ENCODE assay signal across 15 cellular contexts in genomic region chr20:36826556-36827244, GRCh38. TPM values are rescaled to one million over a fixed set of nuclear protein-coding genes. Genes with fewer than 3 reads are reported as not detected.
DNase-seq lines count a peak whose midpoint lies in the region; ATAC-seq, FAIRE-seq and TF ChIP-seq lines count a peak whose summit lies in the region.
"Had no signal": no experiment of that assay in that cellular context is flagged by ENCODE, and none has a peak within 500 bp of the region (broad histone marks: within the 10 kb centered on the region; RNA-seq: fewer than 3 reads in every experiment).

No MANE protein-coding gene starts in this region.

- FAIRE-seq in HTR-8/SVneo (lab: Jason Lieb, UNC): peak; percentile 16

- intact Hi-C loops in stomach (cut with DNase I; ENCODE audit: low total_unique reads): no loop called here

- H3K36me3 Mint-ChIP-seq in stimulated activated naive B cell treated with anti-CD40 and anti-IgM and Interleukin-4, amounts not matched to agents 10 μg/mL and 1 μg/mL and 100 μg/mL, for 72 hours: peaks cover 42 to 50% of the 10 kb centered on the region in 2 donors

- H3K36me3 ChIP-seq in stomach: peaks cover 15 to 42% (median 30%) of the 10 kb centered on the region in 4 donors

- no peaks in the 10 kb centered on the region for H3K9me3 Mint-ChIP-seq in stimulated activated naive B cell treated with anti-CD40 and anti-IgM and Interleukin-4, amounts not matched to agents 10 μg/mL and 1 μg/mL and 100 μg/mL, for 72 hours
- H3K9me3 Mint-ChIP-seq: GM23338 had no signal

- TF ChIP-seq EP300 in stomach (IDR thresholded peaks at IDR 0.05): no peak

- H3K27me3 Mint-ChIP-seq in stimulated activated naive B cell treated with anti-CD40 and anti-IgM and Interleukin-4, amounts not matched to agents 10 μg/mL and 1 μg/mL and 100 μg/mL, for 72 hours: no peaks in the 10 kb centered on the region

- CTCF ChIA-PET in RWPE1 (lab: Yijun Ruan, JAX): interaction anchor here (1.3 to 1.9 kb wide), 2 partner anchors 10 to 18 kb away, joined by 3 to 8 read pairs; no protein-coding TSS in a partner anchor

- no peak for TF ChIP-seq POLR2A in stomach (IDR thresholded peaks at IDR 0.05)

- POLR2A ChIA-PET in RWPE1 (lab: Yijun Ruan, JAX; ENCODE audit: low non-redundant PET): no interaction called here

- no peak for ATAC-seq in stimulated activated naive B cell treated with anti-CD40 and anti-IgM and Interleukin-4, amounts not matched to agents 10 μg/mL and 1 μg/mL and 100 μg/mL, for 72 hours (replicated peaks)
- ATAC-seq in HG03354 (IDR thresholded peaks at IDR 0.05; ENCODE audit: poor library complexity, severe bottlenecking, unreplicated experiment): no peak
- ATAC-seq: GM23338, Right ventricle myocardium inferior had no signal

- WGBS in stomach, 5 donors: 88 to 95% (median 90%) methylated on average over 7 of the region's 7 CpGs

- H3K4me1 Mint-ChIP-seq in stimulated activated naive B cell treated with anti-CD40 and anti-IgM and Interleukin-4, amounts not matched to agents 10 μg/mL and 1 μg/mL and 100 μg/mL, for 72 hours: peaks cover 15 to 27% of the 10 kb centered on the region in 2 donors

- H3K27ac ChIP-seq in RWPE1: peak overlapping the region; percentile 41; the same call in 1 of the 2 replicates
- no peak overlapping the region for H3K27ac ChIP-seq in stomach
- H3K27ac ChIP-seq: BLaER1, PC-9 had no signal

- H3K4me1 ChIP-seq in stomach: peaks cover 23 to 81% (median 48%) of the 10 kb centered on the region in 4 donors

- H3K27ac Mint-ChIP-seq in stimulated activated naive B cell treated with anti-CD40 and anti-IgM and Interleukin-4, amounts not matched to agents 10 μg/mL and 1 μg/mL and 100 μg/mL, for 72 hours: peak overlapping the region; percentile 56
- H3K27ac Mint-ChIP-seq: GM23338 had no signal

- TF ChIP-seq CTCF in RWPE1 (conservative IDR thresholded peaks at IDR 0.05; ENCODE audit: low read depth) (no peak), stomach (IDR thresholded peaks at IDR 0.05) (no peak)

- no peak for DNase-seq in HTR-8/SVneo (ENCODE audit: insufficient read length, low spot score)
- DNase-seq in RWPE1 (ENCODE audit: low spot score): no peak
- peak; percentile 58 for DNase-seq in fibroblast of gingiva (ENCODE audit: low read depth)
- DNase-seq in stimulated activated naive B cell treated with anti-CD40 and anti-IgM and Interleukin-4, amounts not matched to agents 10 μg/mL and 1 μg/mL and 100 μg/mL, for 72 hours: no peak
- DNase-seq in stomach: no peak
- no peak for DNase-seq in occipital lobe (lab: John Stamatoyannopoulos, UW)
- DNase-seq: GF-D8, KBM-7, NCI-H1048, NCI-H345 had no signal

- H3K4me3 ChIP-seq in stomach: no peak overlapping the region
- H3K4me3 ChIP-seq: BLaER1, GM23338, PC-9 had no signal

- H3K27me3 ChIP-seq in stomach: no peaks in the 10 kb centered on the region
- H3K27me3 ChIP-seq: BLaER1 had no signal

- H3K4me3 Mint-ChIP-seq in stimulated activated naive B cell treated with anti-CD40 and anti-IgM and Interleukin-4, amounts not matched to agents 10 μg/mL and 1 μg/mL and 100 μg/mL, for 72 hours: no peak overlapping the region
- H3K4me3 Mint-ChIP-seq: GM23338 had no signal

- no peaks in the 10 kb centered on the region for H3K9me3 ChIP-seq in stomach
- H3K9me3 ChIP-seq: BLaER1 had no signal

RNA-seq across cellular contexts. Expression of gene TLDC2, which starts 49.2 kb away (rescaled TPM):
- total RNA-seq in stomach: 10 to 100 TPM in 1 of 5 donors, 1 to 10 TPM in 2, not detected in 2; 1.5 to 15.1 (median 4.8) TPM
- under 1 TPM; 0.13 to 0.62 (median 0.46) TPM for polyA plus RNA-seq in stomach
- 0.31 TPM for total RNA-seq in occipital lobe
- total RNA-seq: PC-9, Right ventricle myocardium inferior had no signal

RNA-seq across cellular contexts. Expression of gene DSN1, which starts 53.1 kb away (rescaled TPM):
- total RNA-seq in stomach: 10 to 100 TPM in 2 of 5 donors, 1 to 10 TPM in 3; 1.3 to 18.9 (median 7.2) TPM
- 10 to 100 TPM in 1 of 3 donors, 1 to 10 TPM in 2; 8.0 to 11.8 (median 8.1) TPM for polyA plus RNA-seq in stomach
- 4.7 TPM for total RNA-seq in occipital lobe
